1 cellular context compared by ENCODE assay signal in genomic region chr1:207321045-207321789, GRCh38.
A peak's percentile ranks its signal among the peaks of the same experiment; 100 is the strongest.
TF ChIP-seq lines count a peak whose summit lies in the region.

A gene with protein sequence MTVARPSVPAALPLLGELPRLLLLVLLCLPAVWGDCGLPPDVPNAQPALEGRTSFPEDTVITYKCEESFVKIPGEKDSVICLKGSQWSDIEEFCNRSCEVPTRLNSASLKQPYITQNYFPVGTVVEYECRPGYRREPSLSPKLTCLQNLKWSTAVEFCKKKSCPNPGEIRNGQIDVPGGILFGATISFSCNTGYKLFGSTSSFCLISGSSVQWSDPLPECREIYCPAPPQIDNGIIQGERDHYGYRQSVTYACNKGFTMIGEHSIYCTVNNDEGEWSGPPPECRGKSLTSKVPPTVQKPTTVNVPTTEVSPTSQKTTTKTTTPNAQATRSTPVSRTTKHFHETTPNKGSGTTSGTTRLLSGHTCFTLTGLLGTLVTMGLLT (plus strand): TSS chr1:207321678. CDS start chr1:207321766, 88 bp downstream.

TF ChIP-seq in HEK293, 187 proteins besides CTCF, POLR2A, EP300 and RAD21 (continued from another document and continues in another):
- TF ChIP-seq, protein P1, sequence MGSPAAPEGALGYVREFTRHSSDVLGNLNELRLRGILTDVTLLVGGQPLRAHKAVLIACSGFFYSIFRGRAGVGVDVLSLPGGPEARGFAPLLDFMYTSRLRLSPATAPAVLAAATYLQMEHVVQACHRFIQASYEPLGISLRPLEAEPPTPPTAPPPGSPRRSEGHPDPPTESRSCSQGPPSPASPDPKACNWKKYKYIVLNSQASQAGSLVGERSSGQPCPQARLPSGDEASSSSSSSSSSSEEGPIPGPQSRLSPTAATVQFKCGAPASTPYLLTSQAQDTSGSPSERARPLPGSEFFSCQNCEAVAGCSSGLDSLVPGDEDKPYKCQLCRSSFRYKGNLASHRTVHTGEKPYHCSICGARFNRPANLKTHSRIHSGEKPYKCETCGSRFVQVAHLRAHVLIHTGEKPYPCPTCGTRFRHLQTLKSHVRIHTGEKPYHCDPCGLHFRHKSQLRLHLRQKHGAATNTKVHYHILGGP (tag by site-specific recombination; IDR thresholded peaks at IDR 0.05): 0 out of 2 replicates have a peak, but pooled peaks have one; percentile 39
- TF ChIP-seq ZBTB17 (tag by site-specific recombination; IDR thresholded peaks at IDR 0.05) (peak; percentile 75; the same call in 1 of the 2 replicates), WT1 (tag by site-specific recombination; IDR thresholded peaks at IDR 0.05) (peak; percentile 95), ZNF302 (tag by site-specific recombination; IDR thresholded peaks at IDR 0.05; ENCODE audit: low read depth) (no peak), ZNF2 (tag by site-specific recombination; IDR thresholded peaks at IDR 0.05) (peak; percentile 36; the same call in 1 of the 2 replicates), ZNF626 (tag by site-specific recombination; IDR thresholded peaks at IDR 0.05) (no peak), GLIS1 (tag by site-specific recombination; IDR thresholded peaks at IDR 0.05) (peak; percentile 77), ZIC2 (tag by site-specific recombination; IDR thresholded peaks at IDR 0.05) (peak; percentile 38; the same call in 1 of the 2 replicates), ZNF184 (tag by site-specific recombination; IDR thresholded peaks at IDR 0.05) (peak; percentile 20; the same call in 1 of the 2 replicates), ZNF600 (tag by site-specific recombination; IDR thresholded peaks at IDR 0.05) (peak; percentile 58), KLF8 (tag by site-specific recombination; IDR thresholded peaks at IDR 0.05) (peak; percentile 96), ZFP69B (tag by site-specific recombination; IDR thresholded peaks at IDR 0.05) (peak; percentile 47; the same call in 1 of the 2 replicates), ZNF223 (tag by site-specific recombination; IDR thresholded peaks at IDR 0.05) (0 out of 2 replicates have a peak, but pooled peaks have one; percentile 25), ZNF580 (tag by site-specific recombination; IDR thresholded peaks at IDR 0.05) (0 out of 2 replicates have a peak, but pooled peaks have one; percentile 31), ATF2 (tag by site-specific recombination; IDR thresholded peaks at IDR 0.05; ENCODE audit: low read depth) (peak; percentile 63; the same call in 1 of the 2 replicates), ZXDB (tag by site-specific recombination; IDR thresholded peaks at IDR 0.05) (peak; percentile 90), ZNF48 (tag by site-specific recombination; IDR thresholded peaks at IDR 0.05) (no peak), ZFP3 (tag by site-specific recombination; IDR thresholded peaks at IDR 0.05; ENCODE audit: low read depth) (peak; percentile 60; the same call in 1 of the 2 replicates), ZNF639 (tag by site-specific recombination; IDR thresholded peaks at IDR 0.05) (peak; percentile 88; the same call in 1 of the 2 replicates), ZNF585B (tag by site-specific recombination; IDR thresholded peaks at IDR 0.05) (no peak), ZNF169 (tag by site-specific recombination; IDR thresholded peaks at IDR 0.05) (0 out of 2 replicates have a peak, but pooled peaks have one; percentile 66), ZNF660 (tag by site-specific recombination; IDR thresholded peaks at IDR 0.05) (peak; percentile 43; the same call in 1 of the 2 replicates), ZNF157 (tag by site-specific recombination; IDR thresholded peaks at IDR 0.05) (no peak), SP7 (tag by site-specific recombination; IDR thresholded peaks at IDR 0.05) (peak; percentile 93), ZNF76 (tag by site-specific recombination; IDR thresholded peaks at IDR 0.05; ENCODE audit: borderline replicate concordance, low read depth) (peak; percentile 43; the same call in 1 of the 2 replicates), GLIS2 (tag by site-specific recombination; IDR thresholded peaks at IDR 0.05) (peak; percentile 85), ZNF544 (tag by site-specific recombination; IDR thresholded peaks at IDR 0.05) (no peak), ZNF174 (tag by site-specific recombination; IDR thresholded peaks at IDR 0.05) (no peak), FEZF1 (tag by site-specific recombination; IDR thresholded peaks at IDR 0.05) (peak; percentile 28; the same call in 1 of the 2 replicates), MZF1 (tag by site-specific recombination; IDR thresholded peaks at IDR 0.05; ENCODE audit: borderline replicate concordance) (peak; percentile 74), ZNF366 (tag by site-specific recombination; conservative IDR thresholded peaks at IDR 0.05) (peak; percentile 94), HOXD13 (CRISPR knock-in tag; IDR thresholded peaks at IDR 0.05; ENCODE audit: borderline replicate concordance) (no peak), ZNF341 (tag by site-specific recombination; IDR thresholded peaks at IDR 0.05; ENCODE audit: low read depth) (0 out of 2 replicates have a peak, but pooled peaks have one; percentile 28), ZNF10 (tag by site-specific recombination; IDR thresholded peaks at IDR 0.05) (0 out of 2 replicates have a peak, but pooled peaks have one; percentile 17), ZBTB1 (tag by site-specific recombination; IDR thresholded peaks at IDR 0.05) (peak; percentile 85), ZNF792 (tag by site-specific recombination; IDR thresholded peaks at IDR 0.05) (no peak), ZNF18 (tag by site-specific recombination; IDR thresholded peaks at IDR 0.05) (peak; percentile 53), PRDM1 (tag by site-specific recombination; IDR thresholded peaks at IDR 0.05) (peak; percentile 59; the same call in 1 of the 2 replicates), KLF1 (tag by site-specific recombination; IDR thresholded peaks at IDR 0.05) (peak; percentile 100), SP2 (tag by site-specific recombination; IDR thresholded peaks at IDR 0.05) (peak; percentile 87), ZNF777 (tag by site-specific recombination; IDR thresholded peaks at IDR 0.05; ENCODE audit: borderline replicate concordance) (no peak), ZBTB21 (tag by site-specific recombination; IDR thresholded peaks at IDR 0.05) (peak; percentile 98), ZBTB48 (tag by site-specific recombination; IDR thresholded peaks at IDR 0.05) (peak; percentile 54), ZSCAN23 (tag by site-specific recombination; IDR thresholded peaks at IDR 0.05) (0 out of 2 replicates have a peak, but pooled peaks have one; percentile 42), ZNF791 (tag by site-specific recombination; IDR thresholded peaks at IDR 0.05) (no peak), TCF7L2 (IDR thresholded peaks at IDR 0.05; ENCODE audit: borderline replicate concordance, low read depth, low read length) (0 out of 2 replicates have a peak, but pooled peaks have one; percentile 42), ZNF558 (tag by site-specific recombination; IDR thresholded peaks at IDR 0.05) (0 out of 2 replicates have a peak, but pooled peaks have one; percentile 21), ZNF37A (tag by site-specific recombination; IDR thresholded peaks at IDR 0.05) (no peak)
- TF ChIP-seq, protein P2, sequence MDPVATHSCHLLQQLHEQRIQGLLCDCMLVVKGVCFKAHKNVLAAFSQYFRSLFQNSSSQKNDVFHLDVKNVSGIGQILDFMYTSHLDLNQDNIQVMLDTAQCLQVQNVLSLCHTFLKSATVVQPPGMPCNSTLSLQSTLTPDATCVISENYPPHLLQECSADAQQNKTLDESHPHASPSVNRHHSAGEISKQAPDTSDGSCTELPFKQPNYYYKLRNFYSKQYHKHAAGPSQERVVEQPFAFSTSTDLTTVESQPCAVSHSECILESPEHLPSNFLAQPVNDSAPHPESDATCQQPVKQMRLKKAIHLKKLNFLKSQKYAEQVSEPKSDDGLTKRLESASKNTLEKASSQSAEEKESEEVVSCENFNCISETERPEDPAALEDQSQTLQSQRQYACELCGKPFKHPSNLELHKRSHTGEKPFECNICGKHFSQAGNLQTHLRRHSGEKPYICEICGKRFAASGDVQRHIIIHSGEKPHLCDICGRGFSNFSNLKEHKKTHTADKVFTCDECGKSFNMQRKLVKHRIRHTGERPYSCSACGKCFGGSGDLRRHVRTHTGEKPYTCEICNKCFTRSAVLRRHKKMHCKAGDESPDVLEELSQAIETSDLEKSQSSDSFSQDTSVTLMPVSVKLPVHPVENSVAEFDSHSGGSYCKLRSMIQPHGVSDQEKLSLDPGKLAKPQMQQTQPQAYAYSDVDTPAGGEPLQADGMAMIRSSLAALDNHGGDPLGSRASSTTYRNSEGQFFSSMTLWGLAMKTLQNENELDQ (tag by site-specific recombination; IDR thresholded peaks at IDR 0.05; ENCODE audit: low read depth): no peak
- TF ChIP-seq, protein P3, sequence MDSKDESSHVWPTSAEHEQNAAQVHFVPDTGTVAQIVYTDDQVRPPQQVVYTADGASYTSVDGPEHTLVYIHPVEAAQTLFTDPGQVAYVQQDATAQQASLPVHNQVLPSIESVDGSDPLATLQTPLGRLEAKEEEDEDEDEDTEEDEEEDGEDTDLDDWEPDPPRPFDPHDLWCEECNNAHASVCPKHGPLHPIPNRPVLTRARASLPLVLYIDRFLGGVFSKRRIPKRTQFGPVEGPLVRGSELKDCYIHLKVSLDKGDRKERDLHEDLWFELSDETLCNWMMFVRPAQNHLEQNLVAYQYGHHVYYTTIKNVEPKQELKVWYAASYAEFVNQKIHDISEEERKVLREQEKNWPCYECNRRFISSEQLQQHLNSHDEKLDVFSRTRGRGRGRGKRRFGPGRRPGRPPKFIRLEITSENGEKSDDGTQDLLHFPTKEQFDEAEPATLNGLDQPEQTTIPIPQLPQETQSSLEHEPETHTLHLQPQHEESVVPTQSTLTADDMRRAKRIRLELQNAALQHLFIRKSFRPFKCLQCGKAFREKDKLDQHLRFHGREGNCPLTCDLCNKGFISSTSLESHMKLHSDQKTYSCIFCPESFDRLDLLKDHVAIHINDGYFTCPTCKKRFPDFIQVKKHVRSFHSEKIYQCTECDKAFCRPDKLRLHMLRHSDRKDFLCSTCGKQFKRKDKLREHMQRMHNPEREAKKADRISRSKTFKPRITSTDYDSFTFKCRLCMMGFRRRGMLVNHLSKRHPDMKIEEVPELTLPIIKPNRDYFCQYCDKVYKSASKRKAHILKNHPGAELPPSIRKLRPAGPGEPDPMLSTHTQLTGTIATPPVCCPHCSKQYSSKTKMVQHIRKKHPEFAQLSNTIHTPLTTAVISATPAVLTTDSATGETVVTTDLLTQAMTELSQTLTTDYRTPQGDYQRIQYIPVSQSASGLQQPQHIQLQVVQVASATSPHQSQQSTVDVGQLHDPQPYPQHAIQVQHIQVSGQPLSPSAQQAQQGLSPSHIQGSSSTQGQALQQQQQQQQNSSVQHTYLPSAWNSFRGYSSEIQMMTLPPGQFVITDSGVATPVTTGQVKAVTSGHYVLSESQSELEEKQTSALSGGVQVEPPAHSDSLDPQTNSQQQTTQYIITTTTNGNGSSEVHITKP (tag by site-specific recombination; IDR thresholded peaks at IDR 0.05): peak; percentile 91
- TF ChIP-seq, protein P4, sequence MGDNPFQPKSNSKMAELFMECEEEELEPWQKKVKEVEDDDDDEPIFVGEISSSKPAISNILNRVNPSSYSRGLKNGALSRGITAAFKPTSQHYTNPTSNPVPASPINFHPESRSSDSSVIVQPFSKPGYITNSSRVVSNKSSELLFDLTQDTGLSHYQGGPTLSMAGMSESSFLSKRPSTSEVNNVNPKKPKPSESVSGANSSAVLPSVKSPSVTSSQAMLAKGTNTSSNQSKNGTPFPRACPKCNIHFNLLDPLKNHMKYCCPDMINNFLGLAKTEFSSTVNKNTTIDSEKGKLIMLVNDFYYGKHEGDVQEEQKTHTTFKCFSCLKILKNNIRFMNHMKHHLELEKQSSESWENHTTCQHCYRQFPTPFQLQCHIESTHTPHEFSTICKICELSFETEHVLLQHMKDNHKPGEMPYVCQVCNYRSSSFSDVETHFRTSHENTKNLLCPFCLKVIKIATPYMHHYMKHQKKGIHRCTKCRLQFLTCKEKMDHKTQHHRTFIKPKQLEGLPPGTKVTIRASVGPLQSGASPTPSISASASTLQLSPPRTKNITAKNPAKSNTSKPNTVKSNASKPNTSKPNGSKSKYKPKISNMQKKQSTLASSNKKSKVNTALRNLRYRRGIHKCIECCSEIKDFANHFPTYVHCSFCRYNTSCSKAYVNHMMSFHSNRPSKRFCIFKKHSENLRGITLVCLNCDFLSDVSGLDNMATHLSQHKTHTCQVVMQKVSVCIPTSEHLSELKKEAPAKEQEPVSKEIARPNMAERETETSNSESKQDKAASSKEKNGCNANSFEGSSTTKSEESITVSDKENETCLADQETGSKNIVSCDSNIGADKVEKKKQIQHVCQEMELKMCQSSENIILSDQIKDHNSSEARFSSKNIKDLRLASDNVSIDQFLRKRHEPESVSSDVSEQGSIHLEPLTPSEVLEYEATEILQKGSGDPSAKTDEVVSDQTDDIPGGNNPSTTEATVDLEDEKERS (tag by site-specific recombination; IDR thresholded peaks at IDR 0.05): no peak
